Comparison of ENCODE assay signal across 11 cellular contexts in genomic region chr14:21041676-21042433, GRCh38. TPM values are rescaled to one million over a fixed set of nuclear protein-coding genes. Genes with fewer than 3 reads are reported as not detected.
DNase-seq lines count a peak whose midpoint lies in the region; ATAC-seq, FAIRE-seq and TF ChIP-seq lines count a peak whose summit lies in the region.
"Had no signal": no experiment of that assay in that cellular context is flagged by ENCODE, and none has a peak within 500 bp of the region (broad histone marks: within the 10 kb centered on the region; RNA-seq: fewer than 3 reads in every experiment).

A gene with protein sequence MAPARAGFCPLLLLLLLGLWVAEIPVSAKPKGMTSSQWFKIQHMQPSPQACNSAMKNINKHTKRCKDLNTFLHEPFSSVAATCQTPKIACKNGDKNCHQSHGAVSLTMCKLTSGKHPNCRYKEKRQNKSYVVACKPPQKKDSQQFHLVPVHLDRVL (plus strand): TSS chr14:21042362. CDS start chr14:21042993, 631 bp downstream.

- H3K27ac ChIP-seq in brain microvascular endothelial cell (no peak within 1 kb of the TSS), layer of hippocampus (ENCODE audit: low read depth, low read length) (peak within 1 kb of the TSS; percentile 62), substantia nigra (ENCODE audit: low read depth, low read length, poor library complexity, severe bottlenecking) (peak within 1 kb of the TSS; percentile 65)

- H3K36me3 ChIP-seq in Loucy (ENCODE audit: insufficient read depth, low read length) (no peaks in the 10 kb centered on the region), brain microvascular endothelial cell (replicated peaks) (no peaks in the 10 kb centered on the region)

- H4K20me1 ChIP-seq in Loucy (ENCODE audit: insufficient read depth, low read length, poor library complexity, severe bottlenecking), result no peaks in the 10 kb centered on the region

- no peaks in the 10 kb centered on the region for H3K79me2 ChIP-seq in Loucy (ENCODE audit: insufficient read depth, low read length)

- H3K27me3 ChIP-seq in Loucy (ENCODE audit: insufficient read depth, low read length, poor library complexity, severe bottlenecking) (no peaks in the 10 kb centered on the region), brain microvascular endothelial cell (replicated peaks) (no peaks in the 10 kb centered on the region), layer of hippocampus (ENCODE audit: control insufficient read depth, insufficient read depth, low read length) (no peaks in the 10 kb centered on the region)

- FAIRE-seq in GM12891 (lab: Jason Lieb, UNC), result no peak
- FAIRE-seq: H54 had no signal

- no peaks in the 10 kb centered on the region for H3K9me2 ChIP-seq in Loucy (replicated peaks; ENCODE audit: low read depth, low read length)

- peak; percentile 48 for DNase-seq in brain microvascular endothelial cell
- peak in 4 of 49 donors; percentile 6 to 26 (median 14) for DNase-seq in substantia nigra (lab: John Stamatoyannopoulos, UW)
- no peak for DNase-seq in NCI-H446 treated with DMSO at 0.1 percent for 48 hours (lab: John Stamatoyannopoulos, UW)
- DNase-seq in activated CD8-positive, alpha-beta memory T cell treated with anti-CD3 and anti-CD28 coated beads, Interleukin-2, amount 50 U/mL, for 4 hours, result no peak
- no peak for DNase-seq in GM12891 (ENCODE audit: insufficient read length, low spot score)
- DNase-seq: glutamatergic neuron, T-cell had no signal

- peak within 1 kb of the TSS; percentile 66 for H3K4me2 ChIP-seq in Loucy (ENCODE audit: low read depth, low read length, poor library complexity, severe bottlenecking)

- no peak within 1 kb of the TSS for H2AFZ ChIP-seq in Loucy (ENCODE audit: low read length)

- in situ Hi-C loops in brain microvascular endothelial cell (cut with HindIII; ENCODE audit: low pct_ligation_motif_present, low sequenced_read_pairs), result no loop called here

- H3K9me3 ChIP-seq in Loucy (ENCODE audit: insufficient read depth, low read depth, low read length), result no peaks in the 10 kb centered on the region

- no peaks in the 10 kb centered on the region for H3F3A ChIP-seq in Loucy (ENCODE audit: low read depth)

- no peak within 1 kb of the TSS for H3K4me3 ChIP-seq in Loucy (ENCODE audit: low read length, poor library complexity, severe bottlenecking)
- H3K4me3 ChIP-seq in brain microvascular endothelial cell (ENCODE audit: low read depth, low read length), result no peak within 1 kb of the TSS

- peaks cover 34% of the 10 kb centered on the region for H3K4me1 ChIP-seq in Loucy (ENCODE audit: insufficient read depth, low read length, poor library complexity, severe bottlenecking)

- no peak for ATAC-seq in HG02885 (IDR thresholded peaks at IDR 0.05; ENCODE audit: poor library complexity, unreplicated experiment)
- ATAC-seq: T-cell had no signal

- no peak for TF ChIP-seq POLR2A in GM12891 (IDR thresholded peaks at IDR 0.05; ENCODE audit: low read depth, low read length)

- TF ChIP-seq CTCF in Loucy (conservative IDR thresholded peaks at IDR 0.05; ENCODE audit: low read length), result no peak
- no peak for TF ChIP-seq CTCF in brain microvascular endothelial cell (IDR thresholded peaks at IDR 0.05; ENCODE audit: low read depth, low read length, missing control alignments)

- peak within 1 kb of the TSS; percentile 49 for H3K9ac ChIP-seq in Loucy (ENCODE audit: low read depth, low read length, poor library complexity, severe bottlenecking)

TF ChIP-seq in GM12891, 5 proteins besides CTCF, POLR2A, EP300 and RAD21:
- TF ChIP-seq POU2F2 (IDR thresholded peaks at IDR 0.05; ENCODE audit: low read depth, low read length) (no peak), PAX5 (IDR thresholded peaks at IDR 0.05; ENCODE audit: insufficient read depth, low read length, severe bottlenecking) (no peak), TAF1 (IDR thresholded peaks at IDR 0.05; ENCODE audit: low read depth, low read length) (no peak), POLR2AphosphoS5 (IDR thresholded peaks at IDR 0.05; ENCODE audit: low read depth, low read length) (no peak), SPI1 (IDR thresholded peaks at IDR 0.05; ENCODE audit: low read depth, low read length) (no peak)

RNA-seq across cellular contexts. Expression of the gene that starts here (rescaled TPM):
- not detected for polyA plus RNA-seq in GM12891 (2012; ENCODE audit: low read depth, missing spikeins)
